9 cellular contexts compared by ENCODE assay signal in genomic region chr9:131654857-131655577, GRCh38.
DNase-seq lines count a peak whose midpoint lies in the region; FAIRE-seq and TF ChIP-seq lines count a peak whose summit lies in the region.
"Had no signal": no experiment of that assay in that cellular context is flagged by ENCODE, and none has a peak within 500 bp of the region (broad histone marks: within the 10 kb centered on the region; RNA-seq: fewer than 3 reads in every experiment).

No MANE protein-coding gene starts in this region.

- H3K9me3 ChIP-seq in endothelial cell of umbilical vein (replicated peaks; ENCODE audit: control insufficient read depth, insufficient read depth, low read length) (no peaks in the 10 kb centered on the region), small intestine (ENCODE audit: control insufficient read depth, low read depth) (no peaks in the 10 kb centered on the region), MG63 (no peaks in the 10 kb centered on the region)
- H3K9me3 ChIP-seq: esophagus muscularis mucosa had no signal

- POLR2A ChIA-PET in endothelial cell of umbilical vein (lab: Charles Lee): no interaction called here

- dilution Hi-C loops in endothelial cell of umbilical vein (cut with MboI; ENCODE audit: extremely low pct_ligation_motif_present, low sequenced_read_pairs): no loop called here

- no peak overlapping the region for H2AFZ ChIP-seq in endothelial cell of umbilical vein (ENCODE audit: low read depth, low read length)

- CTCF ChIA-PET in endothelial cell of umbilical vein (lab: Charles Lee): interaction anchor here (2.3 kb wide), 1 partner anchor 84 kb away, joined by 6 read pairs; the partner anchor contains the start of gene RAPGEF1

- no peak for DNase-seq in GM19239 (ENCODE audit: insufficient read length, low spot score)
- DNase-seq in NCI-H69 (lab: John Stamatoyannopoulos, UW): peak; percentile 39
- no peak for DNase-seq in endothelial cell of umbilical vein (ENCODE audit: low read depth, low spot score)
- DNase-seq in small intestine: peak; percentile 93
- no peak for DNase-seq in MG63
- no peak for DNase-seq in activated CD8-positive, alpha-beta memory T cell treated with anti-CD3 and anti-CD28 coated beads for 24 hours
- DNase-seq in NCI-H524 treated with DMSO at 0.1 percent for 48 hours (lab: John Stamatoyannopoulos, UW): no peak
- DNase-seq: WERI-Rb-1 had no signal

- H3K27me3 ChIP-seq in endothelial cell of umbilical vein (ENCODE audit: control insufficient read depth in 2 of 2, insufficient read depth in 2 of 2, low read length in 2 of 2): no peaks in the 10 kb centered on the region
- no peaks in the 10 kb centered on the region for H3K27me3 ChIP-seq in small intestine (ENCODE audit: control insufficient read depth in 2 of 2, insufficient read depth in 2 of 2, low read length in 2 of 2)
- H3K27me3 ChIP-seq in MG63: no peaks in the 10 kb centered on the region
- H3K27me3 ChIP-seq: esophagus muscularis mucosa had no signal

- H3K27ac ChIP-seq in endothelial cell of umbilical vein (ENCODE audit: insufficient read depth, low read depth, low read length) (peak overlapping the region; percentile 95), small intestine (ENCODE audit: low read depth in 1 of 2, low read length in 1 of 2) (peak overlapping the region; percentile 66 to 77)
- H3K27ac ChIP-seq: WERI-Rb-1 had no signal

- H3K36me3 ChIP-seq in endothelial cell of umbilical vein (ENCODE audit: control insufficient read depth in 2 of 2, extremely low read depth in 1 of 2, insufficient read depth in 2 of 2, low read length in 2 of 2) (peaks cover 0 to 4% of the 10 kb centered on the region in 2 experiments), small intestine (ENCODE audit: control insufficient read depth in 2 of 2, insufficient read depth in 2 of 2, low read length in 2 of 2) (peaks cover 0 to under 1% of the 10 kb centered on the region in 2 donors), MG63 (no peaks in the 10 kb centered on the region; the same call in 1 of the 2 replicates)

- no peaks in the 10 kb centered on the region for H3K9me1 ChIP-seq in endothelial cell of umbilical vein (replicated peaks; ENCODE audit: control insufficient read depth, extremely low read depth, insufficient read depth, low read length)

- intact Hi-C loops in endothelial cell of umbilical vein (cut with micrococcal nuclease): no loop called here

- H4K20me1 ChIP-seq in endothelial cell of umbilical vein (replicated peaks; ENCODE audit: control insufficient read depth, extremely low read depth, insufficient read depth, low read length): no peaks in the 10 kb centered on the region

- H3K4me3 ChIP-seq in endothelial cell of umbilical vein (replicated peaks in 1 of 3; ENCODE audit: insufficient read depth in 1 of 3, low read depth in 1 of 3, low read length in 3 of 3) (no peak overlapping the region), small intestine (ENCODE audit: low read depth in 1 of 2, low read length in 2 of 2) (no peak overlapping the region), MG63 (no peak overlapping the region)
- H3K4me3 ChIP-seq: esophagus muscularis mucosa had no signal

- peak; percentile 26 for FAIRE-seq in GM19239 (lab: Jason Lieb, UNC)
- no peak for FAIRE-seq in endothelial cell of umbilical vein (lab: Jason Lieb, UNC)
- no peak for FAIRE-seq in small intestine (lab: Jason Lieb, UNC)

- TF ChIP-seq POLR2A in endothelial cell of umbilical vein (IDR thresholded peaks at IDR 0.05; ENCODE audit: low read depth, low read length): no peak

- H3K4me1 ChIP-seq in endothelial cell of umbilical vein (ENCODE audit: control insufficient read depth, extremely low read depth, insufficient read depth, low read length) (peaks cover 47% of the 10 kb centered on the region), small intestine (ENCODE audit: control insufficient read depth in 2 of 2, insufficient read depth in 1 of 2, low read depth in 1 of 2, low read length in 1 of 2) (peaks cover 12 to 28% of the 10 kb centered on the region in 2 donors)

- no peak overlapping the region for H3K9ac ChIP-seq in endothelial cell of umbilical vein (replicated peaks; ENCODE audit: extremely low read depth, insufficient read depth, low read length)

- TF ChIP-seq CTCF in endothelial cell of umbilical vein (IDR thresholded peaks at IDR 0.05; ENCODE audit: extremely low read depth in 1 of 2, insufficient read depth in 1 of 2, low read depth in 1 of 2, low read length in 2 of 2): no peak

- no TSS peak for BruUV-seq in endothelial cell of umbilical vein (replicated peaks; lab: Mats Ljungman, UMichigan)

- 27 to 60% (median 35%) methylated on average over 7 of the region's 7 CpGs for WGBS in small intestine, 3 donors

- peaks cover 62% of the 10 kb centered on the region for H3K79me2 ChIP-seq in endothelial cell of umbilical vein (ENCODE audit: control insufficient read depth, insufficient read depth, low read length)

- H3K4me2 ChIP-seq in endothelial cell of umbilical vein (ENCODE audit: insufficient read depth, low read length): no peak overlapping the region

TF ChIP-seq in endothelial cell of umbilical vein, 7 proteins besides CTCF, POLR2A, EP300 and RAD21:
- TF ChIP-seq POLR2AphosphoS5 (IDR thresholded peaks at IDR 0.05; ENCODE audit: insufficient read depth, low read depth, low read length) (no peak), EZH2 (IDR thresholded peaks at IDR 0.05; ENCODE audit: borderline replicate concordance, low read depth, low read length, severe bottlenecking) (no peak), JUN (IDR thresholded peaks at IDR 0.05; ENCODE audit: borderline replicate concordance, insufficient read depth, insufficient read length, low read depth) (no peak), MAX (IDR thresholded peaks at IDR 0.05; ENCODE audit: insufficient read depth, insufficient read length) (no peak), GATA2 (IDR thresholded peaks at IDR 0.05; ENCODE audit: insufficient read depth, insufficient read length, low read depth, low read length) (no peak)
TF ChIP-seq in endothelial cell of umbilical vein: peak in this region for 0.

Comparison
In these comparisons a context has a peak if more than half of its experiments do, and no peak if none do; other contexts are left out.
1. DNase-seq: peak in NCI-H69 (single experiment) and small intestine (single experiment); none in GM19239 (single experiment), endothelial cell of umbilical vein (single experiment), MG63 (single experiment), activated CD8-positive, alpha-beta memory T cell treated with anti-CD3 and anti-CD28 coated beads for 24 hours (single experiment) and NCI-H524 treated with DMSO at 0.1 percent for 48 hours (single experiment).